ENCODE assay signal across 1 cellular context in genomic region chr12:120832712-120833111, GRCh38.
TF ChIP-seq lines count a peak whose summit lies in the region.

No MANE protein-coding gene starts in this region.

TF ChIP-seq in GM12878, 131 proteins besides CTCF, POLR2A, EP300 and RAD21 (continued from another document):
- no peak for TF ChIP-seq IRF5 (IDR thresholded peaks at IDR 0.05; ENCODE audit: borderline replicate concordance)
- TF ChIP-seq MAX (IDR thresholded peaks at IDR 0.05; ENCODE audit: low read depth, low read length), result no peak
